11 cellular contexts compared by ENCODE assay signal in genomic region chr18:79442508-79443221, GRCh38. TPM values are rescaled to one million over a fixed set of nuclear protein-coding genes. Genes with fewer than 3 reads are reported as not detected.
DNase-seq lines count a peak whose midpoint lies in the region; ATAC-seq and TF ChIP-seq lines count a peak whose summit lies in the region.
"Had no signal": no experiment of that assay in that cellular context is flagged by ENCODE, and none has a peak within 500 bp of the region (broad histone marks: within the 10 kb centered on the region; RNA-seq: fewer than 3 reads in every experiment).

No MANE protein-coding gene starts in this region.

- intact Hi-C loops in activated naive CD4-positive, alpha-beta T cell treated with anti-CD3 and anti-CD28 coated beads for 36 hours (cut with micrococcal nuclease) = no loop called here
- intact Hi-C loops in activated CD8-positive, alpha-beta T cell treated with anti-CD3 and anti-CD28 coated beads for 36 hours (cut with micrococcal nuclease) = no loop called here

- peak overlapping the region; percentile 8 for H3K27ac Mint-ChIP-seq in activated naive CD4-positive, alpha-beta T cell treated with anti-CD3 and anti-CD28 coated beads for 36 hours
- no peak overlapping the region for H3K27ac Mint-ChIP-seq in activated naive CD4-positive, alpha-beta T cell treated with anti-CD3 and anti-CD28 coated beads, Interleukin-2, amount 10 ng/mL, durations not matched to agents 7 days and 5 days
- peak overlapping the region; percentile 73 for H3K27ac Mint-ChIP-seq in stimulated activated memory B cell treated with anti-CD40 and anti-IgM and Interleukin-4, amounts not matched to agents 10 μg/mL and 1 μg/mL and 100 μg/mL, for 72 hours
- no peak overlapping the region for H3K27ac Mint-ChIP-seq in activated CD8-positive, alpha-beta T cell treated with anti-CD3 and anti-CD28 coated beads for 36 hours

- no peaks in the 10 kb centered on the region for H3K27me3 Mint-ChIP-seq in activated naive CD4-positive, alpha-beta T cell treated with anti-CD3 and anti-CD28 coated beads for 36 hours (ENCODE audit: low read depth)
- no peaks in the 10 kb centered on the region for H3K27me3 Mint-ChIP-seq in activated naive CD4-positive, alpha-beta T cell treated with anti-CD3 and anti-CD28 coated beads, Interleukin-2, amount 10 ng/mL, durations not matched to agents 7 days and 5 days
- H3K27me3 Mint-ChIP-seq in stimulated activated memory B cell treated with anti-CD40 and anti-IgM and Interleukin-4, amounts not matched to agents 10 μg/mL and 1 μg/mL and 100 μg/mL, for 72 hours = no peaks in the 10 kb centered on the region
- no peaks in the 10 kb centered on the region for H3K27me3 Mint-ChIP-seq in activated CD8-positive, alpha-beta T cell treated with anti-CD3 and anti-CD28 coated beads for 36 hours

- no peak for TF ChIP-seq CTCF in choroid plexus epithelial cell (conservative IDR thresholded peaks at IDR 0.05; ENCODE audit: low read depth, low read length)
- TF ChIP-seq CTCF in activated CD8-positive, alpha-beta T cell treated with anti-CD3 and anti-CD28 coated beads for 36 hours (IDR thresholded peaks at IDR 0.05) = no peak

- POLR2A ChIA-PET in activated CD8-positive, alpha-beta T cell treated with anti-CD3 and anti-CD28 coated beads for 36 hours (lab: Charles Lee) = interaction anchor here (0.6 kb wide), 1 partner anchor 64 kb away, joined by 3 read pairs; no protein-coding TSS in a partner anchor

- H3K4me1 Mint-ChIP-seq in activated naive CD4-positive, alpha-beta T cell treated with anti-CD3 and anti-CD28 coated beads for 36 hours (ENCODE audit: low read depth) = peaks cover 33% of the 10 kb centered on the region
- H3K4me1 Mint-ChIP-seq in activated naive CD4-positive, alpha-beta T cell treated with anti-CD3 and anti-CD28 coated beads, Interleukin-2, amount 10 ng/mL, durations not matched to agents 7 days and 5 days = peaks cover 21% of the 10 kb centered on the region
- peaks cover 79% of the 10 kb centered on the region for H3K4me1 Mint-ChIP-seq in stimulated activated memory B cell treated with anti-CD40 and anti-IgM and Interleukin-4, amounts not matched to agents 10 μg/mL and 1 μg/mL and 100 μg/mL, for 72 hours
- peaks cover 54% of the 10 kb centered on the region for H3K4me1 Mint-ChIP-seq in activated CD8-positive, alpha-beta T cell treated with anti-CD3 and anti-CD28 coated beads for 36 hours (ENCODE audit: low read depth)

- H3K36me3 Mint-ChIP-seq in activated naive CD4-positive, alpha-beta T cell treated with anti-CD3 and anti-CD28 coated beads for 36 hours (ENCODE audit: low read depth) = peaks cover 26% of the 10 kb centered on the region
- H3K36me3 Mint-ChIP-seq in activated naive CD4-positive, alpha-beta T cell treated with anti-CD3 and anti-CD28 coated beads, Interleukin-2, amount 10 ng/mL, durations not matched to agents 7 days and 5 days = peaks cover 9% of the 10 kb centered on the region
- H3K36me3 Mint-ChIP-seq in stimulated activated memory B cell treated with anti-CD40 and anti-IgM and Interleukin-4, amounts not matched to agents 10 μg/mL and 1 μg/mL and 100 μg/mL, for 72 hours = peaks cover 46% of the 10 kb centered on the region
- H3K36me3 Mint-ChIP-seq in activated CD8-positive, alpha-beta T cell treated with anti-CD3 and anti-CD28 coated beads for 36 hours (ENCODE audit: low read depth) = peaks cover 44% of the 10 kb centered on the region

- no peak overlapping the region for H3K4me3 Mint-ChIP-seq in activated naive CD4-positive, alpha-beta T cell treated with anti-CD3 and anti-CD28 coated beads for 36 hours
- H3K4me3 Mint-ChIP-seq in activated naive CD4-positive, alpha-beta T cell treated with anti-CD3 and anti-CD28 coated beads, Interleukin-2, amount 10 ng/mL, durations not matched to agents 7 days and 5 days = no peak overlapping the region
- H3K4me3 Mint-ChIP-seq in stimulated activated memory B cell treated with anti-CD40 and anti-IgM and Interleukin-4, amounts not matched to agents 10 μg/mL and 1 μg/mL and 100 μg/mL, for 72 hours = peak overlapping the region; percentile 69
- H3K4me3 Mint-ChIP-seq in activated CD8-positive, alpha-beta T cell treated with anti-CD3 and anti-CD28 coated beads for 36 hours = no peak overlapping the region

- no peak overlapping the region for H3K4me3 ChIP-seq in choroid plexus epithelial cell (ENCODE audit: low read depth, low read length)
- H3K4me3 ChIP-seq: cardiac muscle cell had no signal

- no peak for DNase-seq in activated naive CD4-positive, alpha-beta T cell treated with anti-CD3 and anti-CD28 coated beads for 36 hours
- DNase-seq in activated naive CD4-positive, alpha-beta T cell treated with anti-CD3 and anti-CD28 coated beads, Interleukin-2, amount 10 ng/mL, durations not matched to agents 7 days and 5 days = no peak
- DNase-seq in choroid plexus epithelial cell (ENCODE audit: low read depth) = peak; percentile 27
- no peak for DNase-seq in activated CD8-positive, alpha-beta T cell treated with anti-CD3 and anti-CD28 coated beads for 36 hours
- no peak for DNase-seq in GM19240 (ENCODE audit: insufficient read length, low spot score)
- DNase-seq: NCI-H1048; stimulated activated CD4-positive, alpha-beta T cell treated with anti-CD3 and anti-CD28 coated beads, Interleukin-2, amount 100 ng/mL, for 48 hours had no signal

- CTCF ChIA-PET in activated naive CD4-positive, alpha-beta T cell treated with anti-CD3 and anti-CD28 coated beads for 36 hours (lab: Charles Lee) = interaction anchor here (0.6 kb wide), 1 partner anchor 81 kb away, joined by 3 read pairs; no protein-coding TSS in a partner anchor
- CTCF ChIA-PET in activated naive CD4-positive, alpha-beta T cell treated with anti-CD3 and anti-CD28 coated beads, Interleukin-2, amount 10 ng/mL, durations not matched to agents 7 days and 5 days (lab: Charles Lee) = interaction anchor here (0.8 to 1.5 kb wide), 2 partner anchors 46 to 59 kb away, joined by 3 read pairs; partner anchors contain the start of gene NFATC1
- CTCF ChIA-PET in activated CD8-positive, alpha-beta T cell treated with anti-CD3 and anti-CD28 coated beads for 36 hours (lab: Charles Lee) = no interaction called here

- H3K9me3 Mint-ChIP-seq in activated naive CD4-positive, alpha-beta T cell treated with anti-CD3 and anti-CD28 coated beads for 36 hours = no peaks in the 10 kb centered on the region
- H3K9me3 Mint-ChIP-seq in activated naive CD4-positive, alpha-beta T cell treated with anti-CD3 and anti-CD28 coated beads, Interleukin-2, amount 10 ng/mL, durations not matched to agents 7 days and 5 days = no peaks in the 10 kb centered on the region
- no peaks in the 10 kb centered on the region for H3K9me3 Mint-ChIP-seq in stimulated activated memory B cell treated with anti-CD40 and anti-IgM and Interleukin-4, amounts not matched to agents 10 μg/mL and 1 μg/mL and 100 μg/mL, for 72 hours
- no peaks in the 10 kb centered on the region for H3K9me3 Mint-ChIP-seq in activated CD8-positive, alpha-beta T cell treated with anti-CD3 and anti-CD28 coated beads for 36 hours

- ATAC-seq in HG03442 (IDR thresholded peaks at IDR 0.05; ENCODE audit: unreplicated experiment) (peak; percentile 37), GM21717 (IDR thresholded peaks at IDR 0.05; ENCODE audit: unreplicated experiment) (no peak)
- peak; percentile 78 for ATAC-seq in stimulated activated memory B cell treated with anti-CD40 and anti-IgM and Interleukin-4, amounts not matched to agents 10 μg/mL and 1 μg/mL and 100 μg/mL, for 72 hours
- no peak for ATAC-seq in activated CD8-positive, alpha-beta T cell treated with anti-CD3 and anti-CD28 coated beads for 36 hours

RNA-seq across cellular contexts. Expression of gene NFATC1, which starts 46.9 kb away (rescaled TPM):
- total RNA-seq in activated naive CD4-positive, alpha-beta T cell treated with anti-CD3 and anti-CD28 coated beads for 36 hours = 10 to 100 TPM; 77.8 to 79.4 TPM
- total RNA-seq in activated CD8-positive, alpha-beta T cell treated with anti-CD3 and anti-CD28 coated beads for 36 hours = 10 to 100 TPM; 97.2 to 98.3 TPM

Comparison
In these comparisons a context has a peak if more than half of its experiments do, and no peak if none do; other contexts are left out.
1. H3K27ac Mint-ChIP-seq: peak in activated naive CD4-positive, alpha-beta T cell treated with anti-CD3 and anti-CD28 coated beads for 36 hours (single experiment) and stimulated activated memory B cell treated with anti-CD40 and anti-IgM and Interleukin-4, amounts not matched to agents 10 μg/mL and 1 μg/mL and 100 μg/mL, for 72 hours (single experiment); none in activated naive CD4-positive, alpha-beta T cell treated with anti-CD3 and anti-CD28 coated beads, Interleukin-2, amount 10 ng/mL, durations not matched to agents 7 days and 5 days (single experiment) and activated CD8-positive, alpha-beta T cell treated with anti-CD3 and anti-CD28 coated beads for 36 hours (single experiment).
2. ATAC-seq: peak in HG03442 (single experiment) and stimulated activated memory B cell treated with anti-CD40 and anti-IgM and Interleukin-4, amounts not matched to agents 10 μg/mL and 1 μg/mL and 100 μg/mL, for 72 hours (single experiment); none in activated CD8-positive, alpha-beta T cell treated with anti-CD3 and anti-CD28 coated beads for 36 hours (single experiment) and GM21717 (single experiment).